ENCODE assay signal across 1 cellular context in the genomic region with DNA sequence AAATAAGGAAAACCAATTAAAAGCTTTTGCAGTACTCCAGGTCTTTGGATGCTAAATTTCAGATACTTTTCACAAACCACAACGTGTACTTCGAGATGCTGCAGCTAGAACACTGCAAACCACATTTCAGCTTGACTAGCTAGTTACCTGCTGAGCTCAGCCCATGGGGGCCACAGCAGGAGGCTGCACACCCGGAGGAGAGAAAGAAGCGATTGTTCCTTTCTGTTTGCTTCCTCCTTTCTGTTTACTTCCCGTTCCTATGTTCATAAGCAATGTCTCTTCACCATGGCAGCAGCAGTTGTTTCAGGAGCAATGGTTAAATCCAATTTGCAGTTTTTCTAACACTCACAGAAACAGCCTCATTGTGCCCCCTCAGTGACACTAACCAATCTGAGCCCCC.
A peak's percentile ranks its signal among the peaks of the same experiment; 100 is the strongest.
TF ChIP-seq lines count a peak whose summit lies in the region.

No MANE protein-coding gene starts in this region.

TF ChIP-seq in HepG2, 621 proteins besides CTCF, POLR2A, EP300 and RAD21 (continued from another document and continues in another):
- TF ChIP-seq, protein P1, sequence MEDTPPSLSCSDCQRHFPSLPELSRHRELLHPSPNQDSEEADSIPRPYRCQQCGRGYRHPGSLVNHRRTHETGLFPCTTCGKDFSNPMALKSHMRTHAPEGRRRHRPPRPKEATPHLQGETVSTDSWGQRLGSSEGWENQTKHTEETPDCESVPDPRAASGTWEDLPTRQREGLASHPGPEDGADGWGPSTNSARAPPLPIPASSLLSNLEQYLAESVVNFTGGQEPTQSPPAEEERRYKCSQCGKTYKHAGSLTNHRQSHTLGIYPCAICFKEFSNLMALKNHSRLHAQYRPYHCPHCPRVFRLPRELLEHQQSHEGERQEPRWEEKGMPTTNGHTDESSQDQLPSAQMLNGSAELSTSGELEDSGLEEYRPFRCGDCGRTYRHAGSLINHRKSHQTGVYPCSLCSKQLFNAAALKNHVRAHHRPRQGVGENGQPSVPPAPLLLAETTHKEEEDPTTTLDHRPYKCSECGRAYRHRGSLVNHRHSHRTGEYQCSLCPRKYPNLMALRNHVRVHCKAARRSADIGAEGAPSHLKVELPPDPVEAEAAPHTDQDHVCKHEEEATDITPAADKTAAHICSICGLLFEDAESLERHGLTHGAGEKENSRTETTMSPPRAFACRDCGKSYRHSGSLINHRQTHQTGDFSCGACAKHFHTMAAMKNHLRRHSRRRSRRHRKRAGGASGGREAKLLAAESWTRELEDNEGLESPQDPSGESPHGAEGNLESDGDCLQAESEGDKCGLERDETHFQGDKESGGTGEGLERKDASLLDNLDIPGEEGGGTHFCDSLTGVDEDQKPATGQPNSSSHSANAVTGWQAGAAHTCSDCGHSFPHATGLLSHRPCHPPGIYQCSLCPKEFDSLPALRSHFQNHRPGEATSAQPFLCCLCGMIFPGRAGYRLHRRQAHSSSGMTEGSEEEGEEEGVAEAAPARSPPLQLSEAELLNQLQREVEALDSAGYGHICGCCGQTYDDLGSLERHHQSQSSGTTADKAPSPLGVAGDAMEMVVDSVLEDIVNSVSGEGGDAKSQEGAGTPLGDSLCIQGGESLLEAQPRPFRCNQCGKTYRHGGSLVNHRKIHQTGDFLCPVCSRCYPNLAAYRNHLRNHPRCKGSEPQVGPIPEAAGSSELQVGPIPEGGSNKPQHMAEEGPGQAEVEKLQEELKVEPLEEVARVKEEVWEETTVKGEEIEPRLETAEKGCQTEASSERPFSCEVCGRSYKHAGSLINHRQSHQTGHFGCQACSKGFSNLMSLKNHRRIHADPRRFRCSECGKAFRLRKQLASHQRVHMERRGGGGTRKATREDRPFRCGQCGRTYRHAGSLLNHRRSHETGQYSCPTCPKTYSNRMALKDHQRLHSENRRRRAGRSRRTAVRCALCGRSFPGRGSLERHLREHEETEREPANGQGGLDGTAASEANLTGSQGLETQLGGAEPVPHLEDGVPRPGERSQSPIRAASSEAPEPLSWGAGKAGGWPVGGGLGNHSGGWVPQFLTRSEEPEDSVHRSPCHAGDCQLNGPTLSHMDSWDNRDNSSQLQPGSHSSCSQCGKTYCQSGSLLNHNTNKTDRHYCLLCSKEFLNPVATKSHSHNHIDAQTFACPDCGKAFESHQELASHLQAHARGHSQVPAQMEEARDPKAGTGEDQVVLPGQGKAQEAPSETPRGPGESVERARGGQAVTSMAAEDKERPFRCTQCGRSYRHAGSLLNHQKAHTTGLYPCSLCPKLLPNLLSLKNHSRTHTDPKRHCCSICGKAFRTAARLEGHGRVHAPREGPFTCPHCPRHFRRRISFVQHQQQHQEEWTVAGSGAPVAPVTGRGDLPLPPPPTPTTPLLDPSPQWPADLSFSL (CRISPR knock-in tag; IDR thresholded peaks at IDR 0.05) = no peak
- TF ChIP-seq YEATS4 (CRISPR knock-in tag; IDR thresholded peaks at IDR 0.05; ENCODE audit: borderline replicate concordance) = no peak; the same call in 1 of the 2 replicates
- TF ChIP-seq ZNF501 (CRISPR knock-in tag; IDR thresholded peaks at IDR 0.05) = no peak
- TF ChIP-seq ZFP91 (CRISPR knock-in tag; IDR thresholded peaks at IDR 0.05; ENCODE audit: borderline replicate concordance) = no peak
- no peak for TF ChIP-seq ZBTB46 (CRISPR knock-in tag; IDR thresholded peaks at IDR 0.05; ENCODE audit: borderline replicate concordance)
- TF ChIP-seq U2AF2 (IDR thresholded peaks at IDR 0.05; ENCODE audit: low read depth, low read length) = no peak
- TF ChIP-seq KLF9 (CRISPR knock-in tag; IDR thresholded peaks at IDR 0.05; ENCODE audit: low read depth) = no peak
- TF ChIP-seq E2F5 (CRISPR knock-in tag; conservative IDR thresholded peaks at IDR 0.05) = no peak
- no peak for TF ChIP-seq ZNF883 (CRISPR knock-in tag; IDR thresholded peaks at IDR 0.05; ENCODE audit: not compliant biosample characterization)
- no peak for TF ChIP-seq CSRNP1 (CRISPR knock-in tag; IDR thresholded peaks at IDR 0.05)
- TF ChIP-seq ASH2L (IDR thresholded peaks at IDR 0.05; ENCODE audit: insufficient read length, low read depth, low read length) = no peak
- TF ChIP-seq, protein P2, sequence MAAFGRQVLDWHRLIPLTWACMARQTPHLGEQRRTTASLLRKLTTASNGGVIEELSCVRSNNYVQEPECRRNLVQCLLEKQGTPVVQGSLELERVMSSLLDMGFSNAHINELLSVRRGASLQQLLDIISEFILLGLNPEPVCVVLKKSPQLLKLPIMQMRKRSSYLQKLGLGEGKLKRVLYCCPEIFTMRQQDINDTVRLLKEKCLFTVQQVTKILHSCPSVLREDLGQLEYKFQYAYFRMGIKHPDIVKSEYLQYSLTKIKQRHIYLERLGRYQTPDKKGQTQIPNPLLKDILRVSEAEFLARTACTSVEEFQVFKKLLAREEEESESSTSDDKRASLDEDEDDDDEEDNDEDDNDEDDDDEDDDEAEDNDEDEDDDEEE (CRISPR knock-in tag; IDR thresholded peaks at IDR 0.05) = no peak
- peak; percentile 25; the same call in 1 of the 2 replicates for TF ChIP-seq ZNF788 (CRISPR knock-in tag; IDR thresholded peaks at IDR 0.05; ENCODE audit: borderline replicate concordance)
- no peak for TF ChIP-seq ZFP36 (IDR thresholded peaks at IDR 0.05; ENCODE audit: borderline replicate concordance, low read depth, low read length, partially characterized antibody)
- TF ChIP-seq DNMT1 (CRISPR knock-in tag; IDR thresholded peaks at IDR 0.05) = no peak
- TF ChIP-seq FOXO1 (CRISPR knock-in tag; IDR thresholded peaks at IDR 0.05) = peak; percentile 77
- TF ChIP-seq ZNF235 (CRISPR knock-in tag; IDR thresholded peaks at IDR 0.05; ENCODE audit: borderline replicate concordance) = no peak
- peak; percentile 49; the same call in 1 of the 2 replicates for TF ChIP-seq NCOA2 (CRISPR knock-in tag; IDR thresholded peaks at IDR 0.05)
- TF ChIP-seq ZNF160 (CRISPR knock-in tag; IDR thresholded peaks at IDR 0.05) = no peak
- TF ChIP-seq ZFAT (CRISPR knock-in tag; conservative IDR thresholded peaks at IDR 0.05) = no peak
- no peak for TF ChIP-seq MAFF (IDR thresholded peaks at IDR 0.05; ENCODE audit: low read depth, low read length)
- TF ChIP-seq ZGPAT (CRISPR knock-in tag; IDR thresholded peaks at IDR 0.05) = no peak
- TF ChIP-seq FOXA3 (CRISPR knock-in tag; IDR thresholded peaks at IDR 0.05) = peak; percentile 84
- no peak for TF ChIP-seq SMAD9 (CRISPR knock-in tag; IDR thresholded peaks at IDR 0.05)
- TF ChIP-seq TAF1 (CRISPR knock-in tag; IDR thresholded peaks at IDR 0.05) = no peak
- TF ChIP-seq STAT5B (CRISPR knock-in tag; IDR thresholded peaks at IDR 0.05) = no peak
- TF ChIP-seq NR3C1 (CRISPR knock-in tag; IDR thresholded peaks at IDR 0.05) = no peak
- no peak for TF ChIP-seq CSRNP2 (CRISPR knock-in tag; conservative IDR thresholded peaks at IDR 0.05; ENCODE audit: low read depth)
- TF ChIP-seq MYC (CRISPR knock-in tag; IDR thresholded peaks at IDR 0.05; ENCODE audit: borderline replicate concordance) = peak; percentile 45; the same call in 1 of the 2 replicates
- TF ChIP-seq CREB1 (IDR thresholded peaks at IDR 0.05) = no peak
- no peak for TF ChIP-seq CREB1 (CRISPR knock-in tag; IDR thresholded peaks at IDR 0.05)
- TF ChIP-seq PHF5A (CRISPR knock-in tag; IDR thresholded peaks at IDR 0.05; ENCODE audit: low read depth, unreplicated experiment) = no peak
- TF ChIP-seq ZNF101 (CRISPR knock-in tag; IDR thresholded peaks at IDR 0.05; ENCODE audit: borderline replicate concordance, low read depth) = no peak
- TF ChIP-seq, protein P3, sequence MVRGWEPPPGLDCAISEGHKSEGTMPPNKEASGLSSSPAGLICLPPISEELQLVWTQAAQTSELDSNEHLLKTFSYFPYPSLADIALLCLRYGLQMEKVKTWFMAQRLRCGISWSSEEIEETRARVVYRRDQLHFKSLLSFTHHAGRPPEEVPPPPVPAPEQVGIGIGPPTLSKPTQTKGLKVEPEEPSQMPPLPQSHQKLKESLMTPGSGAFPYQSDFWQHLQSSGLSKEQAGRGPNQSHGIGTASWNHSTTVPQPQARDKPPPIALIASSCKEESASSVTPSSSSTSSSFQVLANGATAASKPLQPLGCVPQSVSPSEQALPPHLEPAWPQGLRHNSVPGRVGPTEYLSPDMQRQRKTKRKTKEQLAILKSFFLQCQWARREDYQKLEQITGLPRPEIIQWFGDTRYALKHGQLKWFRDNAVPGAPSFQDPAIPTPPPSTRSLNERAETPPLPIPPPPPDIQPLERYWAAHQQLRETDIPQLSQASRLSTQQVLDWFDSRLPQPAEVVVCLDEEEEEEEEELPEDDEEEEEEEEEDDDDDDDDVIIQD (CRISPR knock-in tag; IDR thresholded peaks at IDR 0.05; ENCODE audit: low read depth) = peak; percentile 83; the same call in 1 of the 2 replicates
- TF ChIP-seq BATF2 (CRISPR knock-in tag; IDR thresholded peaks at IDR 0.05) = no peak
- no peak for TF ChIP-seq HOXD1 (CRISPR knock-in tag; IDR thresholded peaks at IDR 0.05)
- peak; percentile 68 for TF ChIP-seq RFX1 (IDR thresholded peaks at IDR 0.05)
- TF ChIP-seq, protein P4, sequence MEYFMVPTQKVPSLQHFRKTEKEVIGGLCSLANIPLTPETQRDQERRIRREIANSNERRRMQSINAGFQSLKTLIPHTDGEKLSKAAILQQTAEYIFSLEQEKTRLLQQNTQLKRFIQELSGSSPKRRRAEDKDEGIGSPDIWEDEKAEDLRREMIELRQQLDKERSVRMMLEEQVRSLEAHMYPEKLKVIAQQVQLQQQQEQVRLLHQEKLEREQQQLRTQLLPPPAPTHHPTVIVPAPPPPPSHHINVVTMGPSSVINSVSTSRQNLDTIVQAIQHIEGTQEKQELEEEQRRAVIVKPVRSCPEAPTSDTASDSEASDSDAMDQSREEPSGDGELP (IDR thresholded peaks at IDR 0.05; ENCODE audit: borderline replicate concordance, low read depth) = no peak
- no peak for TF ChIP-seq NFE2L1 (CRISPR knock-in tag; IDR thresholded peaks at IDR 0.05; ENCODE audit: borderline replicate concordance)
- TF ChIP-seq ZNF331 (CRISPR knock-in tag; IDR thresholded peaks at IDR 0.05) = peak; percentile 94
